10 cellular contexts compared by ENCODE assay signal in genomic region chr14:85532981-85533820, GRCh38. TPM values are rescaled to one million over a fixed set of nuclear protein-coding genes. Genes with fewer than 3 reads are reported as not detected.
DNase-seq lines count a peak whose midpoint lies in the region; ATAC-seq and TF ChIP-seq lines count a peak whose summit lies in the region.
"Had no signal": no experiment of that assay in that cellular context is flagged by ENCODE, and none has a peak within 500 bp of the region (broad histone marks: within the 10 kb centered on the region; RNA-seq: fewer than 3 reads in every experiment).

No MANE protein-coding gene starts in this region.

- peak; percentile 69 for ATAC-seq in Right ventricle myocardium superior (ENCODE audit: poor library complexity)
- no peak for ATAC-seq in HG03469 (IDR thresholded peaks at IDR 0.05; ENCODE audit: unreplicated experiment)
- ATAC-seq in GM18511 (IDR thresholded peaks at IDR 0.05; ENCODE audit: unreplicated experiment): no peak

- H3K27me3 ChIP-seq in WERI-Rb-1 (ENCODE audit: insufficient read depth, low read depth, severe bottlenecking): peaks cover 29% of the 10 kb centered on the region

- peak; percentile 3 to 20 for DNase-seq in NCI-H446 (lab: John Stamatoyannopoulos, UW)
- DNase-seq in NCI-H446 treated with DMSO at 0.1 percent for 48 hours (lab: John Stamatoyannopoulos, UW): no peak
- DNase-seq in WERI-Rb-1: peak; percentile 66
- DNase-seq in Right ventricle myocardium superior: peak; percentile 71
- peak; percentile 71 for DNase-seq in occipital lobe (lab: John Stamatoyannopoulos, UW)
- no peak for DNase-seq in SHP77 treated with DMSO at 0.1 percent for 48 hours (lab: John Stamatoyannopoulos, UW)
- DNase-seq: activated B cell treated with CpG ODN at 0.5 μM for 24 hours; CD4-positive, CD25-positive, alpha-beta regulatory T cell had no signal

- no peaks in the 10 kb centered on the region for H3K36me3 ChIP-seq in WERI-Rb-1

- no peak for TF ChIP-seq CTCF in WERI-Rb-1 (IDR thresholded peaks at IDR 0.05; ENCODE audit: low read depth, low read length)

- peak overlapping the region; percentile 33 for H3K27ac ChIP-seq in WERI-Rb-1

- H3K9me3 ChIP-seq in WERI-Rb-1 (ENCODE audit: severe bottlenecking): no peaks in the 10 kb centered on the region

- peak overlapping the region; percentile 84 for H3K4me3 ChIP-seq in WERI-Rb-1 (ENCODE audit: low read depth, low read length)

- intact Hi-C loops in Right ventricle myocardium superior (cut with DNase I): no loop called here

RNA-seq across cellular contexts. Expression of gene FLRT2, which starts 3.3 kb away (rescaled TPM):
- 3.0 TPM for total RNA-seq in Right ventricle myocardium superior
- total RNA-seq in occipital lobe: 154 TPM
- total RNA-seq: activated B cell treated with CpG ODN at 0.5 μM for 24 hours; CD4-positive, CD25-positive, alpha-beta regulatory T cell had no signal

Comparison
In these comparisons a context has a peak if more than half of its experiments do, and no peak if none do; other contexts are left out.
1. DNase-seq: peak in NCI-H446 (2 of 2), WERI-Rb-1 (single experiment), Right ventricle myocardium superior (single experiment) and occipital lobe (single experiment); none in NCI-H446 treated with DMSO at 0.1 percent for 48 hours (single experiment) and SHP77 treated with DMSO at 0.1 percent for 48 hours (single experiment).
2. RNA of gene FLRT2, which starts 3.3 kb away (total RNA-seq): 154 TPM in occipital lobe (single experiment); 3.0 TPM in Right ventricle myocardium superior (single experiment); every median in the first group is over 10 times any median in the second.